Comparison of ENCODE assay signal across 1 cellular context in the genomic region with DNA sequence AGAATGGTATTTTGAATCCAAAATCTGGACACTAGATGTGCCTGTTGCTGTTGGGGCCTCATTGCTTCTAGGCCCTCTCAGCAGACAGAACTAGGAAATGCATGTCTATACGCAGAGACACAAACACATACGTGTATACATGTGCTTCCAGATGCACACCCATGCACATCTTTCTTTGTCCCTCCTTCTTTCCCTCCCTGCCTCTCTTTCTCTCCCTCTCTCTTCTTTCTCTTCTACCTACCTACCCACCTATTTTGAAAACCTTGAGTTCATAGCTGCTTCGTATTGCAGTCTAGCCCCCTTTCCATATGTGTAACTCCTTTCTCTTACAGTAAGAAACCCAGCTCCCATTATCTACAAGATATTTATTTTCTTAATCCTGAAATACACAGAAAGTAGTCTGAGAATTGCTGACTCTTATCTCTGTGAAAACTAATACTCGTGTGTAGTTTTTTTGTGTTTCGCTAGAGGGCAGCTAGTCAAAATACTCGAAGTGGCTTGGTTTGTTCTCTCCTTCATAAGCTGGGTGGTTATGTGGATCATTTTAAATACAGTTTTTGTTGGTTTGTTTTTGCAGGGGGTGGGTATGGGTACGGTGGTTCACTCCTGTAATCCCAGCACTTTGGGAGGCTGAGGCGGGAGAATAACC.
TF ChIP-seq lines count a peak whose summit lies in the region.

No MANE protein-coding gene starts in this region.

TF ChIP-seq in GM12878, 131 proteins besides CTCF, POLR2A, EP300 and RAD21:
- TF ChIP-seq, protein P1, sequence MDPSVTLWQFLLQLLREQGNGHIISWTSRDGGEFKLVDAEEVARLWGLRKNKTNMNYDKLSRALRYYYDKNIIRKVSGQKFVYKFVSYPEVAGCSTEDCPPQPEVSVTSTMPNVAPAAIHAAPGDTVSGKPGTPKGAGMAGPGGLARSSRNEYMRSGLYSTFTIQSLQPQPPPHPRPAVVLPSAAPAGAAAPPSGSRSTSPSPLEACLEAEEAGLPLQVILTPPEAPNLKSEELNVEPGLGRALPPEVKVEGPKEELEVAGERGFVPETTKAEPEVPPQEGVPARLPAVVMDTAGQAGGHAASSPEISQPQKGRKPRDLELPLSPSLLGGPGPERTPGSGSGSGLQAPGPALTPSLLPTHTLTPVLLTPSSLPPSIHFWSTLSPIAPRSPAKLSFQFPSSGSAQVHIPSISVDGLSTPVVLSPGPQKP (IDR thresholded peaks at IDR 0.05; ENCODE audit: low read depth, low read length) = no peak
- TF ChIP-seq SMC3 (IDR thresholded peaks at IDR 0.05; ENCODE audit: borderline replicate concordance, low read length) = peak; percentile 11; the same call in 1 of the 2 replicates
